1 cellular context compared by ENCODE assay signal in the genomic region with DNA sequence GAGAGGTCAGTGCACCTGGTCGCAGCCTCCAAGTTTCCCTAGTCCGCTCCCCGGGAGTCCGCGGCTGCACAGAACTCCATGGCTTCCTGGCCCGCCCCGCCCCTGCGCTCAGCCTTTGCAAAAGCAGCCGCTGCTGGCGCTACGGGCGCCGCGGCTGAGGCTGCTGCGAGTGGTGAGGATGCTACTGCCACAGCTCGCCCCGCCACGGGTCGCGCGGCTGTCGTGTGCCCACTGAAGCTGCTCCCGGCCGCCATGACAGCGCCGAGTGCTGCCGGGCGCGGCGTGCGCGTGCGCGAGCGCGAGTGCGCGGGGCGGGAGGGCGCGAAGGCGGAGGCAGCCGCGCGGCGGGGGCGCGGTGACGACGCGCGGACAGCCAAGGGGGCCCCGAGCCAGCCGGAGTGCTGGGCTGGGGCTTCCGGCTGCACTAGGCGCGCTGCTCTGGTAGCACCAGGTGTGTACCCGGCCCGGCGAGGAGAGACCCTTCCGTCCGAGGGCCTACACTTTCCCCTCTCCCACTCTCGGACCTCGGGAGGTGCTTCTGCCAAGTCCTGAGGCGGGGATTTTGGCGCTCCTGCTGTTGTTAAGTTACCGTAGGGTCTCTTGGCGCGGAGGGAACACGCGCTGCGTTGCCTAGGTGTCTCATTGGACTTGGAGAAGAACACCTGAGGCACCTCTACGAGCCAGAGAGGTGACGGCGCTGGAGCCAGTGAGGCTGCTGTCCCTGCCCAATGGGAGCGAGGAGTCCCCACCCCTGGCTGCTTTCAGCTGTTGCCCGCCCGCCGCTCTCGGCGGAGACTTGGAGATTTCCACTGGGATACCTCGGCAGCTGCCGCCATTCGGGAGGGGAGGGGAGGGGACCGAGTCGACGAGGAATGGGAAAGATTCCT.
TF ChIP-seq lines count a peak whose summit lies in the region.

No MANE protein-coding gene starts in this region.

TF ChIP-seq in GM23338, 12 proteins besides CTCF, POLR2A, EP300 and RAD21 (continued from another document):
- TF ChIP-seq, protein P1, sequence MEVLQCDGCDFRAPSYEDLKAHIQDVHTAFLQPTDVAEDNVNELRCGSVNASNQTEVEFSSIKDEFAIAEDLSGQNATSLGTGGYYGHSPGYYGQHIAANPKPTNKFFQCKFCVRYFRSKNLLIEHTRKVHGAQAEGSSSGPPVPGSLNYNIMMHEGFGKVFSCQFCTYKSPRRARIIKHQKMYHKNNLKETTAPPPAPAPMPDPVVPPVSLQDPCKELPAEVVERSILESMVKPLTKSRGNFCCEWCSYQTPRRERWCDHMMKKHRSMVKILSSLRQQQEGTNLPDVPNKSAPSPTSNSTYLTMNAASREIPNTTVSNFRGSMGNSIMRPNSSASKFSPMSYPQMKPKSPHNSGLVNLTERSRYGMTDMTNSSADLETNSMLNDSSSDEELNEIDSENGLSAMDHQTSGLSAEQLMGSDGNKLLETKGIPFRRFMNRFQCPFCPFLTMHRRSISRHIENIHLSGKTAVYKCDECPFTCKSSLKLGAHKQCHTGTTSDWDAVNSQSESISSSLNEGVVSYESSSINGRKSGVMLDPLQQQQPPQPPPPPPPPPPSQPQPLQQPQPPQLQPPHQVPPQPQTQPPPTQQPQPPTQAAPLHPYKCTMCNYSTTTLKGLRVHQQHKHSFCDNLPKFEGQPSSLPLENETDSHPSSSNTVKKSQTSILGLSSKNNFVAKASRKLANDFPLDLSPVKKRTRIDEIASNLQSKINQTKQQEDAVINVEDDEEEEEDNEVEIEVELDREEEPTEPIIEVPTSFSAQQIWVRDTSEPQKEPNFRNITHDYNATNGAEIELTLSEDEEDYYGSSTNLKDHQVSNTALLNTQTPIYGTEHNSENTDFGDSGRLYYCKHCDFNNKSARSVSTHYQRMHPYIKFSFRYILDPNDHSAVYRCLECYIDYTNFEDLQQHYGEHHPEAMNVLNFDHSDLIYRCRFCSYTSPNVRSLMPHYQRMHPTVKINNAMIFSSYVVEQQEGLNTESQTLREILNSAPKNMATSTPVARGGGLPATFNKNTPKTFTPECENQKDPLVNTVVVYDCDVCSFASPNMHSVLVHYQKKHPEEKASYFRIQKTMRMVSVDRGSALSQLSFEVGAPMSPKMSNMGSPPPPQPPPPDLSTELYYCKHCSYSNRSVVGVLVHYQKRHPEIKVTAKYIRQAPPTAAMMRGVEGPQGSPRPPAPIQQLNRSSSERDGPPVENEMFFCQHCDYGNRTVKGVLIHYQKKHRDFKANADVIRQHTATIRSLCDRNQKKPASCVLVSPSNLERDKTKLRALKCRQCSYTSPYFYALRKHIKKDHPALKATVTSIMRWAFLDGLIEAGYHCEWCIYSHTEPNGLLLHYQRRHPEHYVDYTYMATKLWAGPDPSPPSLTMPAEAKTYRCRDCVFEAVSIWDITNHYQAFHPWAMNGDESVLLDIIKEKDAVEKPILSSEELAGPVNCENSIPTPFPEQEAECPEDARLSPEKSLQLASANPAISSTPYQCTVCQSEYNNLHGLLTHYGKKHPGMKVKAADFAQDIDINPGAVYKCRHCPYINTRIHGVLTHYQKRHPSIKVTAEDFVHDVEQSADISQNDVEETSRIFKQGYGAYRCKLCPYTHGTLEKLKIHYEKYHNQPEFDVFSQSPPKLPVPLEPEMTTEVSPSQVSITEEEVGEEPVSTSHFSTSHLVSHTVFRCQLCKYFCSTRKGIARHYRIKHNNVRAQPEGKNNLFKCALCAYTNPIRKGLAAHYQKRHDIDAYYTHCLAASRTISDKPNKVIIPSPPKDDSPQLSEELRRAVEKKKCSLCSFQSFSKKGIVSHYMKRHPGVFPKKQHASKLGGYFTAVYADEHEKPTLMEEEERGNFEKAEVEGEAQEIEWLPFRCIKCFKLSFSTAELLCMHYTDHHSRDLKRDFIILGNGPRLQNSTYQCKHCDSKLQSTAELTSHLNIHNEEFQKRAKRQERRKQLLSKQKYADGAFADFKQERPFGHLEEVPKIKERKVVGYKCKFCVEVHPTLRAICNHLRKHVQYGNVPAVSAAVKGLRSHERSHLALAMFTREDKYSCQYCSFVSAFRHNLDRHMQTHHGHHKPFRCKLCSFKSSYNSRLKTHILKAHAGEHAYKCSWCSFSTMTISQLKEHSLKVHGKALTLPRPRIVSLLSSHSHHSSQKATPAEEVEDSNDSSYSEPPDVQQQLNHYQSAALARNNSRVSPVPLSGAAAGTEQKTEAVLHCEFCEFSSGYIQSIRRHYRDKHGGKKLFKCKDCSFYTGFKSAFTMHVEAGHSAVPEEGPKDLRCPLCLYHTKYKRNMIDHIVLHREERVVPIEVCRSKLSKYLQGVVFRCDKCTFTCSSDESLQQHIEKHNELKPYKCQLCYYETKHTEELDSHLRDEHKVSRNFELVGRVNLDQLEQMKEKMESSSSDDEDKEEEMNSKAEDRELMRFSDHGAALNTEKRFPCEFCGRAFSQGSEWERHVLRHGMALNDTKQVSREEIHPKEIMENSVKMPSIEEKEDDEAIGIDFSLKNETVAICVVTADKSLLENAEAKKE (CRISPR knock-in tag; IDR thresholded peaks at IDR 0.05) = no peak
